ENCODE assay signal across 12 cellular contexts in genomic region chr5:43171441-43171840, GRCh38. TPM values are rescaled to one million over a fixed set of nuclear protein-coding genes. Genes with fewer than 3 reads are reported as not detected.
DNase-seq lines count a peak whose midpoint lies in the region; ATAC-seq and TF ChIP-seq lines count a peak whose summit lies in the region.
"Had no signal": no experiment of that assay in that cellular context is flagged by ENCODE, and none has a peak within 500 bp of the region (broad histone marks: within the 10 kb centered on the region; RNA-seq: fewer than 3 reads in every experiment).

No MANE protein-coding gene starts in this region.

- CTCF ChIA-PET in activated naive CD4-positive, alpha-beta T cell treated with anti-CD3 and anti-CD28 coated beads, Interleukin-2, amount 10 ng/mL, durations not matched to agents 7 days and 5 days (lab: Charles Lee), result no interaction called here
- CTCF ChIA-PET in activated naive CD4-positive, alpha-beta T cell treated with anti-CD3 and anti-CD28 coated beads for 36 hours (lab: Charles Lee), result interaction anchor here (0.6 kb wide), 1 partner anchor 29 kb away, joined by 11 read pairs; no protein-coding TSS in a partner anchor

- peaks cover 33% of the 10 kb centered on the region for H3K36me3 Mint-ChIP-seq in activated naive CD4-positive, alpha-beta T cell treated with anti-CD3 and anti-CD28 coated beads, Interleukin-2, amount 50 U/mL, for 24 hours
- H3K36me3 Mint-ChIP-seq in activated naive CD4-positive, alpha-beta T cell treated with anti-CD3 and anti-CD28 coated beads, Interleukin-2, amount 10 ng/mL, durations not matched to agents 7 days and 5 days, result peaks cover 42% of the 10 kb centered on the region
- H3K36me3 Mint-ChIP-seq in activated T-helper 17 cell treated with anti-CD3 and anti-CD28 coated beads, Interleukin-2, amount 50 U/mL, for 72 hours (ENCODE audit: low read depth), result peaks cover 94% of the 10 kb centered on the region
- peaks cover 42% of the 10 kb centered on the region for H3K36me3 Mint-ChIP-seq in activated naive CD4-positive, alpha-beta T cell treated with anti-CD3 and anti-CD28 coated beads for 36 hours (ENCODE audit: low read depth)

- intact Hi-C loops in activated naive CD4-positive, alpha-beta T cell treated with anti-CD3 and anti-CD28 coated beads for 36 hours (cut with micrococcal nuclease), result no loop called here

- no peak for DNase-seq in activated naive CD4-positive, alpha-beta T cell treated with anti-CD3 and anti-CD28 coated beads, Interleukin-2, amount 10 ng/mL, durations not matched to agents 7 days and 5 days
- peak; percentile 83 for DNase-seq in kidney tubule cell (ENCODE audit: low spot score)
- DNase-seq in renal cortical epithelial cell (ENCODE audit: low read depth), result peak; percentile 22
- DNase-seq in activated naive CD4-positive, alpha-beta T cell treated with anti-CD3 and anti-CD28 coated beads for 36 hours, result no peak
- DNase-seq: 8988T; CD8-positive, alpha-beta T cell; DMS 273 treated with DMSO at 0.1 percent for 48 hours had no signal

- peaks cover 4% of the 10 kb centered on the region for H3K4me1 Mint-ChIP-seq in activated naive CD4-positive, alpha-beta T cell treated with anti-CD3 and anti-CD28 coated beads, Interleukin-2, amount 50 U/mL, for 24 hours
- H3K4me1 Mint-ChIP-seq in activated naive CD4-positive, alpha-beta T cell treated with anti-CD3 and anti-CD28 coated beads, Interleukin-2, amount 10 ng/mL, durations not matched to agents 7 days and 5 days, result no peaks in the 10 kb centered on the region
- peaks cover 13% of the 10 kb centered on the region for H3K4me1 Mint-ChIP-seq in activated T-helper 17 cell treated with anti-CD3 and anti-CD28 coated beads, Interleukin-2, amount 50 U/mL, for 72 hours
- H3K4me1 Mint-ChIP-seq in activated naive CD4-positive, alpha-beta T cell treated with anti-CD3 and anti-CD28 coated beads for 36 hours (ENCODE audit: low read depth), result peaks cover 2% of the 10 kb centered on the region
- H3K4me1 Mint-ChIP-seq: B cell had no signal

- no peaks in the 10 kb centered on the region for H3K9me3 Mint-ChIP-seq in activated naive CD4-positive, alpha-beta T cell treated with anti-CD3 and anti-CD28 coated beads, Interleukin-2, amount 50 U/mL, for 24 hours
- H3K9me3 Mint-ChIP-seq in activated naive CD4-positive, alpha-beta T cell treated with anti-CD3 and anti-CD28 coated beads, Interleukin-2, amount 10 ng/mL, durations not matched to agents 7 days and 5 days, result no peaks in the 10 kb centered on the region
- no peaks in the 10 kb centered on the region for H3K9me3 Mint-ChIP-seq in activated T-helper 17 cell treated with anti-CD3 and anti-CD28 coated beads, Interleukin-2, amount 50 U/mL, for 72 hours
- no peaks in the 10 kb centered on the region for H3K9me3 Mint-ChIP-seq in activated naive CD4-positive, alpha-beta T cell treated with anti-CD3 and anti-CD28 coated beads for 36 hours
- H3K9me3 Mint-ChIP-seq: CD8-positive, alpha-beta T cell had no signal

- no peak for TF ChIP-seq POLR2A in GM18505 (IDR thresholded peaks at IDR 0.05; ENCODE audit: borderline replicate concordance, extremely low read depth, insufficient read depth, insufficient read length)

- no peak overlapping the region for H3K4me3 Mint-ChIP-seq in activated naive CD4-positive, alpha-beta T cell treated with anti-CD3 and anti-CD28 coated beads, Interleukin-2, amount 50 U/mL, for 24 hours
- no peak overlapping the region for H3K4me3 Mint-ChIP-seq in activated naive CD4-positive, alpha-beta T cell treated with anti-CD3 and anti-CD28 coated beads, Interleukin-2, amount 10 ng/mL, durations not matched to agents 7 days and 5 days
- H3K4me3 Mint-ChIP-seq in activated T-helper 17 cell treated with anti-CD3 and anti-CD28 coated beads, Interleukin-2, amount 50 U/mL, for 72 hours, result no peak overlapping the region
- H3K4me3 Mint-ChIP-seq in activated naive CD4-positive, alpha-beta T cell treated with anti-CD3 and anti-CD28 coated beads for 36 hours, result no peak overlapping the region
- H3K4me3 Mint-ChIP-seq: B cell; CD8-positive, alpha-beta T cell had no signal

- H3K27ac Mint-ChIP-seq in activated naive CD4-positive, alpha-beta T cell treated with anti-CD3 and anti-CD28 coated beads, Interleukin-2, amount 50 U/mL, for 24 hours, result peak overlapping the region; percentile 88
- no peak overlapping the region for H3K27ac Mint-ChIP-seq in activated naive CD4-positive, alpha-beta T cell treated with anti-CD3 and anti-CD28 coated beads, Interleukin-2, amount 10 ng/mL, durations not matched to agents 7 days and 5 days
- H3K27ac Mint-ChIP-seq in activated T-helper 17 cell treated with anti-CD3 and anti-CD28 coated beads, Interleukin-2, amount 50 U/mL, for 72 hours, result peak overlapping the region; percentile 50
- no peak overlapping the region for H3K27ac Mint-ChIP-seq in activated naive CD4-positive, alpha-beta T cell treated with anti-CD3 and anti-CD28 coated beads for 36 hours
- H3K27ac Mint-ChIP-seq: B cell; CD8-positive, alpha-beta T cell had no signal

- no peak for ATAC-seq in activated T-helper 17 cell treated with anti-CD3 and anti-CD28 coated beads, Interleukin-2, amount 50 U/mL, for 72 hours (replicated peaks)
- ATAC-seq in GM18505 (IDR thresholded peaks at IDR 0.05; ENCODE audit: unreplicated experiment) (no peak), GM18909 (IDR thresholded peaks at IDR 0.05; ENCODE audit: poor library complexity, unreplicated experiment) (no peak)
- ATAC-seq: CD8-positive, alpha-beta T cell had no signal

- H3K27me3 Mint-ChIP-seq in activated naive CD4-positive, alpha-beta T cell treated with anti-CD3 and anti-CD28 coated beads, Interleukin-2, amount 50 U/mL, for 24 hours, result no peaks in the 10 kb centered on the region
- H3K27me3 Mint-ChIP-seq in activated naive CD4-positive, alpha-beta T cell treated with anti-CD3 and anti-CD28 coated beads, Interleukin-2, amount 10 ng/mL, durations not matched to agents 7 days and 5 days, result no peaks in the 10 kb centered on the region
- no peaks in the 10 kb centered on the region for H3K27me3 Mint-ChIP-seq in activated T-helper 17 cell treated with anti-CD3 and anti-CD28 coated beads, Interleukin-2, amount 50 U/mL, for 72 hours
- H3K27me3 Mint-ChIP-seq in activated naive CD4-positive, alpha-beta T cell treated with anti-CD3 and anti-CD28 coated beads for 36 hours (ENCODE audit: low read depth), result no peaks in the 10 kb centered on the region
- H3K27me3 Mint-ChIP-seq: B cell had no signal

RNA-seq across cellular contexts. Expression of gene NIM1K, which starts 20.6 kb away (rescaled TPM):
- total RNA-seq in activated T-helper 17 cell treated with anti-CD3 and anti-CD28 coated beads, Interleukin-2, amount 50 U/mL, for 72 hours, result 1 to 10 TPM; 1.7 to 4.3 TPM
- total RNA-seq in renal cortical epithelial cell, result 0.80 TPM in 1 of 2 replicates, not detected in the other
- under 1 TPM; 0.54 to 0.57 TPM for total RNA-seq in activated naive CD4-positive, alpha-beta T cell treated with anti-CD3 and anti-CD28 coated beads for 36 hours

RNA-seq across cellular contexts. Expression of gene ZNF131, which starts 50.7 kb away (rescaled TPM):
- total RNA-seq in activated T-helper 17 cell treated with anti-CD3 and anti-CD28 coated beads, Interleukin-2, amount 50 U/mL, for 72 hours, result 10 to 100 TPM; 34.3 to 43.6 TPM
- 36.5 and 60.0 TPM in 2 replicates for total RNA-seq in renal cortical epithelial cell
- total RNA-seq in activated naive CD4-positive, alpha-beta T cell treated with anti-CD3 and anti-CD28 coated beads for 36 hours, result 10 to 100 TPM; 25.0 to 29.6 TPM

Comparison
In these comparisons a context has a peak if more than half of its experiments do, and no peak if none do; other contexts are left out.
1. H3K27ac Mint-ChIP-seq: peak in activated naive CD4-positive, alpha-beta T cell treated with anti-CD3 and anti-CD28 coated beads, Interleukin-2, amount 50 U/mL, for 24 hours (single experiment) and activated T-helper 17 cell treated with anti-CD3 and anti-CD28 coated beads, Interleukin-2, amount 50 U/mL, for 72 hours (single experiment); none in activated naive CD4-positive, alpha-beta T cell treated with anti-CD3 and anti-CD28 coated beads, Interleukin-2, amount 10 ng/mL, durations not matched to agents 7 days and 5 days (single experiment) and activated naive CD4-positive, alpha-beta T cell treated with anti-CD3 and anti-CD28 coated beads for 36 hours (single experiment).
2. DNase-seq: peak in kidney tubule cell (single experiment) and renal cortical epithelial cell (single experiment); none in activated naive CD4-positive, alpha-beta T cell treated with anti-CD3 and anti-CD28 coated beads, Interleukin-2, amount 10 ng/mL, durations not matched to agents 7 days and 5 days (single experiment) and activated naive CD4-positive, alpha-beta T cell treated with anti-CD3 and anti-CD28 coated beads for 36 hours (single experiment).